27 cellular contexts compared by ENCODE assay signal in the genomic region with DNA sequence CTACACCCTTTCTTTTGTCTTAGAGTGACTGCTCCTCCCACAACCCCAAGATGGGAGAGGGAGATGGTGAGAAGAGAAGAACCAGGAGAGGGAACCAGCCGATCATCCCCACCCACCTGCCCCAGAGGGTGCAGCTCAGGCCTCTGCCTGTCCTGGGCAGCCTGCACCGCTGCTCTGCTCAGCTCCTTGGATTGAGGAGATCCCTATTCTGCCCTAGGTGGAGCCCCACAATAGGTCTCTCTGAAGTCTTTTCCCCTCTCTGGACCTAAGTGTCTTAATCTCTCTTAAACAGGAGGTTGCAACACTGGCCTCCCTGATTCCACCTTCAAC. TPM values are rescaled to one million over a fixed set of nuclear protein-coding genes. Genes with fewer than 3 reads are reported as not detected.
"Had no signal": no experiment of that assay in that cellular context is flagged by ENCODE, and none has a peak within 500 bp of the region (broad histone marks: within the 10 kb centered on the region; RNA-seq: fewer than 3 reads in every experiment).

No MANE protein-coding gene starts in this region.

- H3K9me3 ChIP-seq: left lung, ovary, prostate gland, right atrium auricular region, thyroid gland, upper lobe of right lung had no signal

- ATAC-seq: activated CD4-positive, CD25-positive, alpha-beta regulatory T cell treated with anti-CD3 and anti-CD28 coated beads, Interleukin-2, amount 50 U/mL, for 24 hours; activated naive CD8-positive, alpha-beta T cell treated with anti-CD3 and anti-CD28 coated beads, Interleukin-2, amount 50 U/mL, for 24 hours; foreskin keratinocyte; left lung; naive thymus-derived CD8-positive, alpha-beta T cell; upper lobe of right lung had no signal

- H3K4me3 Mint-ChIP-seq: activated CD4-positive, alpha-beta memory T cell treated with anti-CD3 and anti-CD28 coated beads, Interleukin-2, amount 10 ng/mL, durations not matched to agents 7 days and 5 days; activated CD4-positive, alpha-beta T cell treated with anti-CD3 and anti-CD28 coated beads, Interleukin-2, amount 10 ng/mL, durations not matched to agents 24 days and 14 days; activated naive CD4-positive, alpha-beta T cell treated with anti-CD3 and anti-CD28 coated beads, Interleukin-2, amount 10 ng/mL, durations not matched to agents 7 days and 5 days; activated naive CD8-positive, alpha-beta T cell treated with anti-CD3 and anti-CD28 coated beads, Interleukin-2, amount 50 U/mL, for 24 hours; brain; immature natural killer cell; mesothelial cell of epicardium; naive thymus-derived CD8-positive, alpha-beta T cell; stimulated activated naive CD8-positive, alpha-beta T cell treated with anti-CD3 and anti-CD28 coated beads, Interleukin-15, Interleukin-2, amounts not matched to agents 100 ng/mL and 50 ng/mL, for 24 hours had no signal

- H3K27ac ChIP-seq: foreskin keratinocyte, hepatocyte, left lung, ovary, prostate gland, right atrium auricular region, thyroid gland, upper lobe of right lung had no signal

- H3K4me3 ChIP-seq: hepatocyte, left lung, lung, ovary, prostate gland, right atrium auricular region, thyroid gland, upper lobe of right lung had no signal

- H3K4me2 ChIP-seq: hepatocyte had no signal

- H3K27me3 ChIP-seq: hepatocyte, ovary, right atrium auricular region, thyroid gland had no signal

- H3K27me3 Mint-ChIP-seq: stimulated activated naive CD8-positive, alpha-beta T cell treated with anti-CD3 and anti-CD28 coated beads, Interleukin-15, Interleukin-2, amounts not matched to agents 100 ng/mL and 50 ng/mL, for 24 hours had no signal

- H3K4me1 ChIP-seq: foreskin keratinocyte, prostate gland had no signal

- H3K36me3 Mint-ChIP-seq: brain; immature natural killer cell; mesothelial cell of epicardium; naive thymus-derived CD8-positive, alpha-beta T cell had no signal

- H3K36me3 ChIP-seq: left lung, ovary, prostate gland, right atrium auricular region, thyroid gland, upper lobe of right lung had no signal

- H3K79me2 ChIP-seq: hepatocyte had no signal

- H3K9me3 Mint-ChIP-seq: immature natural killer cell; mesothelial cell of epicardium; naive thymus-derived CD8-positive, alpha-beta T cell had no signal

- H3K27ac Mint-ChIP-seq: activated CD4-positive, alpha-beta memory T cell treated with anti-CD3 and anti-CD28 coated beads, Interleukin-2, amount 10 ng/mL, durations not matched to agents 7 days and 5 days; activated CD4-positive, alpha-beta T cell treated with anti-CD3 and anti-CD28 coated beads, Interleukin-2, amount 10 ng/mL, durations not matched to agents 24 days and 14 days; activated naive CD4-positive, alpha-beta T cell treated with anti-CD3 and anti-CD28 coated beads, Interleukin-2, amount 10 ng/mL, durations not matched to agents 7 days and 5 days; activated naive CD8-positive, alpha-beta T cell treated with anti-CD3 and anti-CD28 coated beads, Interleukin-2, amount 50 U/mL, for 24 hours; immature natural killer cell; mesothelial cell of epicardium; naive thymus-derived CD8-positive, alpha-beta T cell; stimulated activated naive CD8-positive, alpha-beta T cell treated with anti-CD3 and anti-CD28 coated beads, Interleukin-15, Interleukin-2, amounts not matched to agents 100 ng/mL and 50 ng/mL, for 24 hours had no signal

- H2AFZ ChIP-seq: hepatocyte had no signal

- DNase-seq: activated CD4-positive, alpha-beta memory T cell treated with anti-CD3 and anti-CD28 coated beads, Interleukin-2, amount 10 ng/mL, durations not matched to agents 7 days and 5 days; activated CD4-positive, alpha-beta T cell treated with anti-CD3 and anti-CD28 coated beads, Interleukin-2, amount 10 ng/mL, durations not matched to agents 24 days and 14 days; activated effector memory CD4-positive, alpha-beta T cell treated with anti-CD3 and anti-CD28 coated beads, Interleukin-2, amount 50 U/mL, for 16 hours; activated naive CD4-positive, alpha-beta T cell treated with anti-CD3 and anti-CD28 coated beads, Interleukin-2, amount 10 ng/mL, durations not matched to agents 7 days and 5 days; activated naive CD8-positive, alpha-beta T cell treated with anti-CD3 and anti-CD28 coated beads, Interleukin-2, amount 50 U/mL, for 24 hours; anterior cingulate cortex; effector memory CD4-positive, alpha-beta T cell; foreskin keratinocyte; immature natural killer cell; kidney glomerular epithelial cell; naive thymus-derived CD8-positive, alpha-beta T cell; stimulated activated CD4-positive, alpha-beta T cell treated with anti-CD3 and anti-CD28 coated beads, Interleukin-4, amount 100 ng/mL, for 24 hours; substantia nigra; thyroid gland had no signal

RNA-seq across cellular contexts. Expression of gene ANKRD33, which starts 2.2 kb away (rescaled TPM):
- total RNA-seq: activated CD4-positive, alpha-beta memory T cell treated with anti-CD3 and anti-CD28 coated beads, Interleukin-2, amount 10 ng/mL, durations not matched to agents 7 days and 5 days; activated CD4-positive, alpha-beta T cell treated with anti-CD3 and anti-CD28 coated beads, Interleukin-2, amount 10 ng/mL, durations not matched to agents 24 days and 14 days; cardiac septum; foreskin keratinocyte; hepatocyte; left lung; naive thymus-derived CD8-positive, alpha-beta T cell; ovary; prostate gland; right atrium auricular region; T-helper 2 cell treated with Interferon-gamma antibody and Interleukin-4, amounts not matched to agents 100 ng/mL and 5 ng/mL, for 36 hours; thyroid gland; upper lobe of right lung had no signal

RNA-seq across cellular contexts. Expression of gene ACVRL1, which starts 17.2 kb away (rescaled TPM):
- total RNA-seq: activated CD4-positive, alpha-beta memory T cell treated with anti-CD3 and anti-CD28 coated beads, Interleukin-2, amount 10 ng/mL, durations not matched to agents 7 days and 5 days; activated CD4-positive, alpha-beta T cell treated with anti-CD3 and anti-CD28 coated beads, Interleukin-2, amount 10 ng/mL, durations not matched to agents 24 days and 14 days; foreskin keratinocyte; mesothelial cell of epicardium; naive thymus-derived CD8-positive, alpha-beta T cell; T-helper 2 cell treated with Interferon-gamma antibody and Interleukin-4, amounts not matched to agents 100 ng/mL and 5 ng/mL, for 36 hours had no signal

RNA-seq across cellular contexts. Expression of gene FIGNL2, which starts 41.6 kb away (rescaled TPM):
- total RNA-seq: foreskin keratinocyte had no signal
